Comparison of ENCODE assay signal across 8 cellular contexts in genomic region chr11:108592591-108593213, GRCh38. TPM values are rescaled to one million over a fixed set of nuclear protein-coding genes. Genes with fewer than 3 reads are reported as not detected.
DNase-seq lines count a peak whose midpoint lies in the region; ATAC-seq and TF ChIP-seq lines count a peak whose summit lies in the region.

No MANE protein-coding gene starts in this region.

- H3K27ac Mint-ChIP-seq in stimulated activated memory B cell treated with anti-CD40 and anti-IgM and Interleukin-4, amounts not matched to agents 10 μg/mL and 1 μg/mL and 100 μg/mL, for 72 hours, result peak overlapping the region; percentile 88

- H3K79me2 ChIP-seq in ACC112 (ENCODE audit: control insufficient read depth, insufficient read depth, low read length, unreplicated experiment), result no peaks in the 10 kb centered on the region

- H3K4me1 ChIP-seq in ACC112 (ENCODE audit: control insufficient read depth, insufficient read depth, low read length, unreplicated experiment), result peaks cover 4% of the 10 kb centered on the region
- peaks cover 11% of the 10 kb centered on the region for H3K4me1 ChIP-seq in mononuclear cell (ENCODE audit: insufficient read depth, low read length)

- H3K9me3 ChIP-seq in mononuclear cell (ENCODE audit: low read depth, low read length), result no peaks in the 10 kb centered on the region

- intact Hi-C loops in dorsolateral prefrontal cortex (cut with DNase I), result no loop called here

- no peaks in the 10 kb centered on the region for H3K36me3 Mint-ChIP-seq in stimulated activated memory B cell treated with anti-CD40 and anti-IgM and Interleukin-4, amounts not matched to agents 10 μg/mL and 1 μg/mL and 100 μg/mL, for 72 hours

- H3K27me3 Mint-ChIP-seq in stimulated activated memory B cell treated with anti-CD40 and anti-IgM and Interleukin-4, amounts not matched to agents 10 μg/mL and 1 μg/mL and 100 μg/mL, for 72 hours, result peaks cover 45% of the 10 kb centered on the region

- DNase-seq in activated CD4-positive, CD25-positive, alpha-beta regulatory T cell treated with anti-CD3 and anti-CD28 coated beads, Interleukin-2, amount 50 U/mL, for 72 hours, result peak; percentile 41
- DNase-seq in dorsolateral prefrontal cortex (peak in 7 of 10 donors; percentile 14 to 68 (median 48)), NCI-H2196 treated with DMSO at 0.1 percent for 48 hours (lab: John Stamatoyannopoulos, UW; ENCODE audit: unreplicated experiment) (no peak)

- no peaks in the 10 kb centered on the region for H3K36me3 ChIP-seq in ACC112 (ENCODE audit: insufficient read depth, low read length)

- ATAC-seq in GM19043 (IDR thresholded peaks at IDR 0.05; ENCODE audit: low read depth, unreplicated experiment), result peak; percentile 9
- peak; percentile 21 for ATAC-seq in HG03520 (IDR thresholded peaks at IDR 0.05; ENCODE audit: unreplicated experiment)
- ATAC-seq in stimulated activated memory B cell treated with anti-CD40 and anti-IgM and Interleukin-4, amounts not matched to agents 10 μg/mL and 1 μg/mL and 100 μg/mL, for 72 hours, result peak; percentile 31

- peak overlapping the region; percentile 94 for H3K4me3 ChIP-seq in ACC112 (ENCODE audit: low read depth, low read length)
- peak overlapping the region; percentile 39 to 86 (median 74) for H3K4me3 ChIP-seq in dorsolateral prefrontal cortex
- H3K4me3 ChIP-seq in mononuclear cell (ENCODE audit: low read length), result peak overlapping the region; percentile 72

- H3K27ac ChIP-seq in ACC112 (ENCODE audit: low read depth, low read length) (no peak overlapping the region), dorsolateral prefrontal cortex (peak overlapping the region in 6 of 59 donors; percentile 9 to 66 (median 16))

- H3K27me3 ChIP-seq in ACC112 (ENCODE audit: insufficient read depth, low read length) (peaks cover 37% of the 10 kb centered on the region), dorsolateral prefrontal cortex (peaks cover 0 to 14% (median 0%) of the 10 kb centered on the region in 45 donors), mononuclear cell (ENCODE audit: insufficient read depth, low read length) (peaks cover 16% of the 10 kb centered on the region)

- H3K4me1 Mint-ChIP-seq in stimulated activated memory B cell treated with anti-CD40 and anti-IgM and Interleukin-4, amounts not matched to agents 10 μg/mL and 1 μg/mL and 100 μg/mL, for 72 hours, result peaks cover 18% of the 10 kb centered on the region

- H3K4me3 Mint-ChIP-seq in stimulated activated memory B cell treated with anti-CD40 and anti-IgM and Interleukin-4, amounts not matched to agents 10 μg/mL and 1 μg/mL and 100 μg/mL, for 72 hours, result peak overlapping the region; percentile 99

- no peak for TF ChIP-seq CTCF in dorsolateral prefrontal cortex (IDR thresholded peaks at IDR 0.05 in 54 of 56, conservative IDR thresholded peaks at IDR 0.05 in 2 of 56; ENCODE audit: low read depth in 1 of 56, partially characterized antibody in 56 of 56)

- peak overlapping the region; percentile 95 for H2AFZ ChIP-seq in ACC112 (ENCODE audit: low read length, unreplicated experiment)

- no peaks in the 10 kb centered on the region for H3K9me3 Mint-ChIP-seq in stimulated activated memory B cell treated with anti-CD40 and anti-IgM and Interleukin-4, amounts not matched to agents 10 μg/mL and 1 μg/mL and 100 μg/mL, for 72 hours

RNA-seq across cellular contexts. Expression of gene EXPH5, which starts 0.9 kb away (rescaled TPM):
- 10 to 100 TPM in 4 of 120 experiments, 1 to 10 TPM in 116; 1.5 to 12.1 (median 4.9) TPM for total RNA-seq in dorsolateral prefrontal cortex
- 3.8 TPM for total RNA-seq in mononuclear cell
